9 cellular contexts compared by ENCODE assay signal in genomic region chr9:131674425-131675421, GRCh38.
DNase-seq lines count a peak whose midpoint lies in the region; ATAC-seq, FAIRE-seq and TF ChIP-seq lines count a peak whose summit lies in the region.
"Had no signal": no experiment of that assay in that cellular context is flagged by ENCODE, and none has a peak within 500 bp of the region (broad histone marks: within the 10 kb centered on the region; RNA-seq: fewer than 3 reads in every experiment).

No MANE protein-coding gene starts in this region.

- H3K27ac ChIP-seq in right lobe of liver (peak overlapping the region; percentile 2 to 59 (median 48)), HepG2 (ENCODE audit: extremely low read length, insufficient read depth, low read length) (no peak overlapping the region), colonic mucosa (peak overlapping the region; percentile 70)

- peaks cover 90% of the 10 kb centered on the region for H3K4me1 Mint-ChIP-seq in nephron progenitor cell

- H3K27me3 ChIP-seq in right lobe of liver, result no peaks in the 10 kb centered on the region
- no peaks in the 10 kb centered on the region for H3K27me3 ChIP-seq in HepG2 (ENCODE audit: control insufficient read depth in 1 of 2, insufficient read depth in 2 of 2, low read length in 2 of 2)
- H3K27me3 ChIP-seq in colonic mucosa, result no peaks in the 10 kb centered on the region

- intact Hi-C loops in right lobe of liver (cut with DNase I) (loop anchor here in 1 of 2 donors (10.0 kb wide), 1 partner anchor 60 kb away; no protein-coding TSS in a partner anchor), HepG2 (cut with micrococcal nuclease; ENCODE audit: unreplicated experiment) (no loop called here), colonic mucosa (cut with DNase I) (no loop called here)

- TF ChIP-seq CTCF in right lobe of liver (IDR thresholded peaks at IDR 0.05) (no peak), HepG2 (CRISPR knock-in tag; IDR thresholded peaks at IDR 0.05) (no peak), colonic mucosa (IDR thresholded peaks at IDR 0.05) (no peak), nephron progenitor cell (IDR thresholded peaks at IDR 0.05) (no peak)

- H2AFZ ChIP-seq in HepG2 (ENCODE audit: low read length), result no peak overlapping the region

- H3K9me3 Mint-ChIP-seq in nephron progenitor cell, result no peaks in the 10 kb centered on the region

- H3K4me3 ChIP-seq in right lobe of liver (no peak overlapping the region), HepG2 (replicated peaks in 1 of 3; ENCODE audit: insufficient read depth in 1 of 3, low read depth in 2 of 3, low read length in 3 of 3) (no peak overlapping the region), colonic mucosa (no peak overlapping the region)

- H3K36me3 ChIP-seq in right lobe of liver (no peaks in the 10 kb centered on the region), HepG2 (replicated peaks in 1 of 2; ENCODE audit: control insufficient read depth in 1 of 2, insufficient read depth in 2 of 2, low read length in 2 of 2) (0 out of 5 replicates have a peak, but pooled peaks cover 0 to 1% of the 10 kb centered on the region in 2 experiments), colonic mucosa (no peaks in the 10 kb centered on the region)

- peak overlapping the region; percentile 35 for H3K4me3 Mint-ChIP-seq in nephron progenitor cell

- H3K9me3 ChIP-seq in right lobe of liver (no peaks in the 10 kb centered on the region), HepG2 (ENCODE audit: low read length) (no peaks in the 10 kb centered on the region), colonic mucosa (no peaks in the 10 kb centered on the region)

- CTCF ChIA-PET in HepG2 (lab: Yijun Ruan, JAX; ENCODE audit: low intra/inter-chr PET ratio, low total read pairs), result no interaction called here

- ATAC-seq in right lobe of liver, result peak in 2 of 4 donors; percentile 5
- no peak for ATAC-seq in HepG2
- no peak for ATAC-seq in SK-N-SH treated with all-trans-retinoic acid at 6 μM for 48 hours
- no peak for ATAC-seq in GM19324 (IDR thresholded peaks at IDR 0.05; ENCODE audit: low FRiP score, unreplicated experiment)

- BruUV-seq in HepG2 (replicated peaks; lab: Mats Ljungman, UMichigan), result no TSS peak

- in situ Hi-C loops in HepG2 (cut with HindIII; ENCODE audit: extremely low pct_ligation_motif_present, low pct_unique_long_range_greater_than_20kb) (no loop called here), ACHN (cut with HindIII; ENCODE audit: low pct_ligation_motif_present, low pct_unique_long_range_greater_than_20kb, low sequenced_read_pairs) (no loop called here)

- H3K27me3 Mint-ChIP-seq in nephron progenitor cell (ENCODE audit: low read depth, poor library complexity), result peaks cover 3% of the 10 kb centered on the region

- H3K4me1 ChIP-seq in right lobe of liver (peaks cover 0 to 52% (median 28%) of the 10 kb centered on the region in 4 donors), HepG2 (ENCODE audit: insufficient read depth, low read length) (peaks cover 59% of the 10 kb centered on the region), colonic mucosa (peaks cover 7% of the 10 kb centered on the region)

- no peak for TF ChIP-seq POLR2A in right lobe of liver (IDR thresholded peaks at IDR 0.05)
- TF ChIP-seq POLR2A in HepG2 (IDR thresholded peaks at IDR 0.05; ENCODE audit: insufficient read depth in 1 of 2, low read depth in 2 of 2, low read length in 2 of 2), result no peak

- TF ChIP-seq RAD21 in HepG2 (CRISPR knock-in tag; IDR thresholded peaks at IDR 0.05), result no peak

- DNase-seq in right lobe of liver (peak in 2 of 3 donors; percentile 46 to 59), HepG2 (ENCODE audit: low spot score) (no peak), colonic mucosa (no peak), nephron progenitor cell (no peak), ACHN (no peak), SK-N-DZ (ENCODE audit: low spot score) (no peak)
- DNase-seq: stimulated activated CD4-positive, alpha-beta T cell treated with anti-CD3 and anti-CD28 coated beads, Interleukin-2, amount 100 ng/mL, for 24 hours had no signal

- peak overlapping the region; percentile 90 for H3K27ac Mint-ChIP-seq in nephron progenitor cell

- no peak for FAIRE-seq in HepG2 (lab: Jason Lieb, UNC)

- H3K9ac ChIP-seq in HepG2 (ENCODE audit: insufficient read depth, low read depth, low read length) (no peak overlapping the region), colonic mucosa (ENCODE audit: low read depth in 2 of 2, low read length in 2 of 2) (peak overlapping the region; percentile 6 to 51)

- H4K20me1 ChIP-seq in HepG2 (ENCODE audit: insufficient read depth, low read length), result no peaks in the 10 kb centered on the region; the same call in 1 of the 2 replicates

- TF ChIP-seq EP300 in HepG2 (IDR thresholded peaks at IDR 0.05; ENCODE audit: low read depth in 2 of 2, low read length in 2 of 2) (no peak), HepG2 (CRISPR knock-in tag; IDR thresholded peaks at IDR 0.05; ENCODE audit: borderline replicate concordance) (no peak)

- peaks cover 30% of the 10 kb centered on the region for H3K79me2 ChIP-seq in HepG2 (ENCODE audit: insufficient read depth, low read length)

- H3K4me2 ChIP-seq in HepG2 (ENCODE audit: low read depth, low read length), result no peak overlapping the region

- 84% methylated on average over 10 of the region's 29 CpGs for WGBS in right lobe of liver (ENCODE audit: insufficient coverage, low coverage, low lambda C conversion rate, missing lambda C conversion rate)
- WGBS in HepG2 (ENCODE audit: low lambda C conversion rate), result 97% methylated on average over 16 of the region's 29 CpGs

- no peaks in the 10 kb centered on the region for H3K36me3 Mint-ChIP-seq in nephron progenitor cell (ENCODE audit: low read depth)

- POLR2A ChIA-PET in HepG2 (lab: Yijun Ruan, JAX), result interaction anchor here (1.0 kb wide), 1 partner anchor 25 kb away, joined by 3 read pairs; no protein-coding TSS in a partner anchor

TF ChIP-seq in HepG2, 621 proteins besides CTCF, POLR2A, EP300 and RAD21:
- no peak for TF ChIP-seq HDAC2 (CRISPR knock-in tag; IDR thresholded peaks at IDR 0.05)
- no peak for TF ChIP-seq GLI4 (CRISPR knock-in tag; IDR thresholded peaks at IDR 0.05; ENCODE audit: borderline replicate concordance)
- TF ChIP-seq AHR (CRISPR knock-in tag; IDR thresholded peaks at IDR 0.05), result no peak
- no peak for TF ChIP-seq ZBTB34 (CRISPR knock-in tag; IDR thresholded peaks at IDR 0.05)

TF ChIP-seq in SK-N-SH treated with all-trans-retinoic acid at 6 μM for 48 hours, 23 proteins besides CTCF, POLR2A, EP300 and RAD21 (continues in another document):
- TF ChIP-seq ZFP3 (CRISPR knock-in tag; IDR thresholded peaks at IDR 0.05), result no peak
- no peak for TF ChIP-seq ISL1 (CRISPR knock-in tag; IDR thresholded peaks at IDR 0.05)
- TF ChIP-seq GLIS3 (CRISPR knock-in tag; IDR thresholded peaks at IDR 0.05), result no peak
- no peak for TF ChIP-seq ARNTL (CRISPR knock-in tag; IDR thresholded peaks at IDR 0.05; ENCODE audit: borderline replicate concordance, low read depth)
- no peak for TF ChIP-seq POU6F1 (CRISPR knock-in tag; IDR thresholded peaks at IDR 0.05; ENCODE audit: borderline replicate concordance, low read depth)
- TF ChIP-seq ZNF565 (CRISPR knock-in tag; conservative IDR thresholded peaks at IDR 0.05; ENCODE audit: low read depth), result no peak
- no peak for TF ChIP-seq CSDC2 (CRISPR knock-in tag; IDR thresholded peaks at IDR 0.05)
- no peak for TF ChIP-seq ZFP30 (CRISPR knock-in tag; IDR thresholded peaks at IDR 0.05)
- TF ChIP-seq ESRRG (CRISPR knock-in tag; IDR thresholded peaks at IDR 0.05), result no peak
- TF ChIP-seq TCF4 (CRISPR knock-in tag; IDR thresholded peaks at IDR 0.05; ENCODE audit: borderline replicate concordance), result no peak
- TF ChIP-seq CSRNP3 (CRISPR knock-in tag; IDR thresholded peaks at IDR 0.05), result no peak
- no peak for TF ChIP-seq BACH2 (CRISPR knock-in tag; IDR thresholded peaks at IDR 0.05; ENCODE audit: borderline replicate concordance)
- TF ChIP-seq RARB (CRISPR knock-in tag; IDR thresholded peaks at IDR 0.05), result no peak
- TF ChIP-seq, protein P1, sequence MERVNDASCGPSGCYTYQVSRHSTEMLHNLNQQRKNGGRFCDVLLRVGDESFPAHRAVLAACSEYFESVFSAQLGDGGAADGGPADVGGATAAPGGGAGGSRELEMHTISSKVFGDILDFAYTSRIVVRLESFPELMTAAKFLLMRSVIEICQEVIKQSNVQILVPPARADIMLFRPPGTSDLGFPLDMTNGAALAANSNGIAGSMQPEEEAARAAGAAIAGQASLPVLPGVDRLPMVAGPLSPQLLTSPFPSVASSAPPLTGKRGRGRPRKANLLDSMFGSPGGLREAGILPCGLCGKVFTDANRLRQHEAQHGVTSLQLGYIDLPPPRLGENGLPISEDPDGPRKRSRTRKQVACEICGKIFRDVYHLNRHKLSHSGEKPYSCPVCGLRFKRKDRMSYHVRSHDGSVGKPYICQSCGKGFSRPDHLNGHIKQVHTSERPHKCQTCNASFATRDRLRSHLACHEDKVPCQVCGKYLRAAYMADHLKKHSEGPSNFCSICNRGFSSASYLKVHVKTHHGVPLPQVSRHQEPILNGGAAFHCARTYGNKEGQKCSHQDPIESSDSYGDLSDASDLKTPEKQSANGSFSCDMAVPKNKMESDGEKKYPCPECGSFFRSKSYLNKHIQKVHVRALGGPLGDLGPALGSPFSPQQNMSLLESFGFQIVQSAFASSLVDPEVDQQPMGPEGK (CRISPR knock-in tag; IDR thresholded peaks at IDR 0.05; ENCODE audit: borderline replicate concordance), result no peak

Comparison
In these comparisons a context has a peak if more than half of its experiments do, and no peak if none do; other contexts are left out.
1. DNase-seq: peak in right lobe of liver (2 of 3); none in HepG2 (single experiment), colonic mucosa (single experiment), nephron progenitor cell (single experiment), ACHN (single experiment) and SK-N-DZ (single experiment).